ENCODE assay signal across 1 cellular context in genomic region chr1:213985181-213986019, GRCh38.
TF ChIP-seq lines count a peak whose summit lies in the region.

No MANE protein-coding gene starts in this region.

TF ChIP-seq in GM23338, 12 proteins besides CTCF, POLR2A, EP300 and RAD21 (continued from another document):
- TF ChIP-seq ZNF462 (CRISPR knock-in tag; IDR thresholded peaks at IDR 0.05), result no peak
